In genomic region chr10:13099144-13099665, GRCh38 we compare ENCODE assay signal across 8 cellular contexts. TPM values are rescaled to one million over a fixed set of nuclear protein-coding genes. Genes with fewer than 3 reads are reported as not detected.
DNase-seq lines count a peak whose midpoint lies in the region; ATAC-seq and TF ChIP-seq lines count a peak whose summit lies in the region.

No MANE protein-coding gene starts in this region.

- H3K36me3 ChIP-seq in endodermal cell (ENCODE audit: control insufficient read depth, insufficient read depth, low read length), result no peaks in the 10 kb centered on the region

- peak overlapping the region; percentile 97 for H3K4me3 ChIP-seq in endodermal cell (ENCODE audit: low read length)

- no peaks in the 10 kb centered on the region for H3K9me3 ChIP-seq in endodermal cell (ENCODE audit: control insufficient read depth, low read length)

- DNase-seq in AML-193 (lab: John Stamatoyannopoulos, UW), result peak; percentile 15 to 31
- peak; percentile 65 for DNase-seq in NCI-H226
- peak; percentile 35 to 53 for DNase-seq in activated CD4-positive, alpha-beta T cell treated with anti-CD3 and anti-CD28 coated beads, Interleukin-2, amount 50 U/mL, for 48 hours
- peak; percentile 93 for DNase-seq in endodermal cell
- DNase-seq in memory B cell (ENCODE audit: low spot score in 2 of 2), result peak; percentile 36 to 40
- peak; percentile 37 for DNase-seq in stimulated activated naive CD4-positive, alpha-beta T cell treated with Interleukin-2 at 50 U/mL for 16 hours (lab: John Stamatoyannopoulos, UW)

- H3K4me1 ChIP-seq in endodermal cell (ENCODE audit: control insufficient read depth, insufficient read depth, low read length), result no peaks in the 10 kb centered on the region

- peak; percentile 67 for TF ChIP-seq CTCF in endodermal cell (conservative IDR thresholded peaks at IDR 0.05)

- 0 to 5% methylated on average over 6 to 13 of the region's 14 CpGs for WGBS in endodermal cell (ENCODE audit: insufficient coverage in 1 of 2, insufficient read length in 1 of 2), 2 experiments

- H3K9ac ChIP-seq in endodermal cell (ENCODE audit: extremely low read depth, low read length, poor library complexity, severe bottlenecking), result peak overlapping the region; percentile 62

- peaks cover 14% of the 10 kb centered on the region for H3K27me3 Mint-ChIP-seq in endodermal cell (ENCODE audit: insufficient read depth)
- no peaks in the 10 kb centered on the region for H3K27me3 Mint-ChIP-seq in memory B cell

- H3K36me3 Mint-ChIP-seq in endodermal cell (ENCODE audit: low read depth) (no peaks in the 10 kb centered on the region), memory B cell (no peaks in the 10 kb centered on the region)

- H3K27ac ChIP-seq in endodermal cell (ENCODE audit: low read depth, low read length), result peak overlapping the region; percentile 73

- H3K27ac Mint-ChIP-seq in endodermal cell (peak overlapping the region; percentile 92), memory B cell (peak overlapping the region; percentile 91)

- H3K9me3 Mint-ChIP-seq in endodermal cell (no peaks in the 10 kb centered on the region), memory B cell (no peaks in the 10 kb centered on the region)

- peak overlapping the region; percentile 76 for H3K4me3 Mint-ChIP-seq in endodermal cell
- H3K4me3 Mint-ChIP-seq in memory B cell, result peak overlapping the region; percentile 89

- peaks cover 8% of the 10 kb centered on the region for H3K4me1 Mint-ChIP-seq in endodermal cell
- peaks cover 18% of the 10 kb centered on the region for H3K4me1 Mint-ChIP-seq in memory B cell

- no peaks in the 10 kb centered on the region for H3K27me3 ChIP-seq in endodermal cell (ENCODE audit: control insufficient read depth, insufficient read depth, low read length, poor library complexity, severe bottlenecking)

- ATAC-seq in GM18867 (IDR thresholded peaks at IDR 0.05; ENCODE audit: unreplicated experiment) (peak; percentile 38), HG03095 (IDR thresholded peaks at IDR 0.05; ENCODE audit: unreplicated experiment) (peak; percentile 38), memory B cell (ENCODE audit: low read depth) (peak; percentile 46)

RNA-seq across cellular contexts. Expression of gene OPTN, which starts 0.8 kb away (rescaled TPM):
- 10 to 100 TPM; 22.7 to 23.3 TPM for total RNA-seq in endodermal cell
- polyA plus RNA-seq in endodermal cell (2013, experiment 1 of 2), result 19.6 TPM
- polyA plus RNA-seq in endodermal cell (2013, experiment 2 of 2), result 15.3 TPM

Comparison
In these comparisons a context has a peak if more than half of its experiments do, and no peak if none do; other contexts are left out.
1. Peak in every context shown above with its lines: DNase-seq, ATAC-seq, H3K4me3 ChIP-seq and H3K27ac ChIP-seq.
2. DNase-seq: peak in every context shown above with its lines; median percentile 93 in endodermal cell; 65 in NCI-H226; 44 in activated CD4-positive, alpha-beta T cell treated with anti-CD3 and anti-CD28 coated beads, Interleukin-2, amount 50 U/mL, for 48 hours; 38 in memory B cell; 37 in stimulated activated naive CD4-positive, alpha-beta T cell treated with Interleukin-2 at 50 U/mL for 16 hours; 23 in AML-193.